Comparison of ENCODE assay signal across 1 cellular context in genomic region chr3:150399060-150399459, GRCh38.
TF ChIP-seq lines count a peak whose summit lies in the region.

No MANE protein-coding gene starts in this region.

TF ChIP-seq in K562, 482 proteins besides CTCF, POLR2A, EP300 and RAD21:
- TF ChIP-seq KDM4B (IDR thresholded peaks at IDR 0.05; ENCODE audit: borderline replicate concordance in 2 of 2, low read depth in 1 of 2) (no peak), TARDBP (IDR thresholded peaks at IDR 0.05) (no peak), NEUROD1 (IDR thresholded peaks at IDR 0.05; ENCODE audit: borderline replicate concordance, low read depth, low read length, partially characterized antibody) (no peak), PATZ1 (CRISPR knock-in tag; IDR thresholded peaks at IDR 0.05; ENCODE audit: borderline replicate concordance) (no peak), HIVEP1 (CRISPR knock-in tag; IDR thresholded peaks at IDR 0.05) (no peak), IRF1 (CRISPR knock-in tag; IDR thresholded peaks at IDR 0.05; ENCODE audit: borderline replicate concordance) (no peak), ATF3 (IDR thresholded peaks at IDR 0.05) (no peak), ATF3 (CRISPR knock-in tag; conservative IDR thresholded peaks at IDR 0.05) (no peak), NELFE (IDR thresholded peaks at IDR 0.05; ENCODE audit: insufficient read depth, insufficient read length) (no peak), ZNF407 (IDR thresholded peaks at IDR 0.05; ENCODE audit: low read depth) (no peak), ARID4B (CRISPR knock-in tag; IDR thresholded peaks at IDR 0.05) (no peak)
